Comparison of ENCODE assay signal across 1 cellular context in genomic region chr5:174335682-174336364, GRCh38.
A peak's percentile ranks its signal among the peaks of the same experiment; 100 is the strongest.
TF ChIP-seq lines count a peak whose summit lies in the region.

No MANE protein-coding gene starts in this region.

TF ChIP-seq in HEK293, 187 proteins besides CTCF, POLR2A, EP300 and RAD21 (continued from another document and continues in another):
- TF ChIP-seq ZNF184 (tag by site-specific recombination; IDR thresholded peaks at IDR 0.05) (peak; percentile 82), PRDM6 (tag by site-specific recombination; IDR thresholded peaks at IDR 0.05) (peak; percentile 73), ZNF549 (tag by site-specific recombination; IDR thresholded peaks at IDR 0.05) (no peak), GLIS2 (tag by site-specific recombination; IDR thresholded peaks at IDR 0.05) (no peak), ZNF221 (tag by site-specific recombination; IDR thresholded peaks at IDR 0.05; ENCODE audit: borderline replicate concordance) (no peak), INSM2 (tag by site-specific recombination; IDR thresholded peaks at IDR 0.05) (peak; percentile 97), ZNF354C (tag by site-specific recombination; IDR thresholded peaks at IDR 0.05; ENCODE audit: borderline replicate concordance, low read depth) (no peak), ZBTB17 (tag by site-specific recombination; IDR thresholded peaks at IDR 0.05) (no peak), OSR2 (tag by site-specific recombination; IDR thresholded peaks at IDR 0.05) (peak; percentile 86), KLF7 (tag by site-specific recombination; IDR thresholded peaks at IDR 0.05; ENCODE audit: borderline replicate concordance) (no peak), ZNF26 (tag by site-specific recombination; IDR thresholded peaks at IDR 0.05) (no peak), PRDM4 (tag by site-specific recombination; IDR thresholded peaks at IDR 0.05) (peak; percentile 42; the same call in 1 of the 2 replicates), ZNF211 (tag by site-specific recombination; IDR thresholded peaks at IDR 0.05; ENCODE audit: low read depth) (no peak), SP7 (tag by site-specific recombination; IDR thresholded peaks at IDR 0.05) (peak; percentile 92), TSHZ1 (tag by site-specific recombination; IDR thresholded peaks at IDR 0.05; ENCODE audit: borderline replicate concordance) (peak; percentile 80; the same call in 1 of the 2 replicates), KLF10 (tag by site-specific recombination; IDR thresholded peaks at IDR 0.05) (peak; percentile 52; the same call in 1 of the 2 replicates), ZNF707 (tag by site-specific recombination; IDR thresholded peaks at IDR 0.05) (no peak), ZNF140 (tag by site-specific recombination; IDR thresholded peaks at IDR 0.05) (no peak), ZNF792 (tag by site-specific recombination; IDR thresholded peaks at IDR 0.05) (no peak), AEBP2 (tag by site-specific recombination; IDR thresholded peaks at IDR 0.05; ENCODE audit: borderline replicate concordance) (no peak), ZNF292 (tag by site-specific recombination; IDR thresholded peaks at IDR 0.05; ENCODE audit: borderline replicate concordance, low read depth) (no peak), ZNF175 (tag by site-specific recombination; IDR thresholded peaks at IDR 0.05) (no peak), ZNF391 (tag by site-specific recombination; IDR thresholded peaks at IDR 0.05; ENCODE audit: borderline replicate concordance, low read depth) (no peak; the same call in 1 of the 2 replicates), ZNF10 (tag by site-specific recombination; IDR thresholded peaks at IDR 0.05) (no peak), ZNF677 (tag by site-specific recombination; IDR thresholded peaks at IDR 0.05) (no peak), KLF16 (tag by site-specific recombination; IDR thresholded peaks at IDR 0.05) (no peak), ZXDB (tag by site-specific recombination; IDR thresholded peaks at IDR 0.05) (peak; percentile 85), SETDB1 (IDR thresholded peaks at IDR 0.05; ENCODE audit: insufficient read length, low read length) (no peak), ZNF23 (tag by site-specific recombination; IDR thresholded peaks at IDR 0.05; ENCODE audit: borderline replicate concordance) (no peak), SP3 (tag by site-specific recombination; IDR thresholded peaks at IDR 0.05) (peak; percentile 42; the same call in 1 of the 2 replicates)
- TF ChIP-seq, protein P1, sequence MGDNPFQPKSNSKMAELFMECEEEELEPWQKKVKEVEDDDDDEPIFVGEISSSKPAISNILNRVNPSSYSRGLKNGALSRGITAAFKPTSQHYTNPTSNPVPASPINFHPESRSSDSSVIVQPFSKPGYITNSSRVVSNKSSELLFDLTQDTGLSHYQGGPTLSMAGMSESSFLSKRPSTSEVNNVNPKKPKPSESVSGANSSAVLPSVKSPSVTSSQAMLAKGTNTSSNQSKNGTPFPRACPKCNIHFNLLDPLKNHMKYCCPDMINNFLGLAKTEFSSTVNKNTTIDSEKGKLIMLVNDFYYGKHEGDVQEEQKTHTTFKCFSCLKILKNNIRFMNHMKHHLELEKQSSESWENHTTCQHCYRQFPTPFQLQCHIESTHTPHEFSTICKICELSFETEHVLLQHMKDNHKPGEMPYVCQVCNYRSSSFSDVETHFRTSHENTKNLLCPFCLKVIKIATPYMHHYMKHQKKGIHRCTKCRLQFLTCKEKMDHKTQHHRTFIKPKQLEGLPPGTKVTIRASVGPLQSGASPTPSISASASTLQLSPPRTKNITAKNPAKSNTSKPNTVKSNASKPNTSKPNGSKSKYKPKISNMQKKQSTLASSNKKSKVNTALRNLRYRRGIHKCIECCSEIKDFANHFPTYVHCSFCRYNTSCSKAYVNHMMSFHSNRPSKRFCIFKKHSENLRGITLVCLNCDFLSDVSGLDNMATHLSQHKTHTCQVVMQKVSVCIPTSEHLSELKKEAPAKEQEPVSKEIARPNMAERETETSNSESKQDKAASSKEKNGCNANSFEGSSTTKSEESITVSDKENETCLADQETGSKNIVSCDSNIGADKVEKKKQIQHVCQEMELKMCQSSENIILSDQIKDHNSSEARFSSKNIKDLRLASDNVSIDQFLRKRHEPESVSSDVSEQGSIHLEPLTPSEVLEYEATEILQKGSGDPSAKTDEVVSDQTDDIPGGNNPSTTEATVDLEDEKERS (tag by site-specific recombination; IDR thresholded peaks at IDR 0.05) = no peak
- TF ChIP-seq, protein P2, sequence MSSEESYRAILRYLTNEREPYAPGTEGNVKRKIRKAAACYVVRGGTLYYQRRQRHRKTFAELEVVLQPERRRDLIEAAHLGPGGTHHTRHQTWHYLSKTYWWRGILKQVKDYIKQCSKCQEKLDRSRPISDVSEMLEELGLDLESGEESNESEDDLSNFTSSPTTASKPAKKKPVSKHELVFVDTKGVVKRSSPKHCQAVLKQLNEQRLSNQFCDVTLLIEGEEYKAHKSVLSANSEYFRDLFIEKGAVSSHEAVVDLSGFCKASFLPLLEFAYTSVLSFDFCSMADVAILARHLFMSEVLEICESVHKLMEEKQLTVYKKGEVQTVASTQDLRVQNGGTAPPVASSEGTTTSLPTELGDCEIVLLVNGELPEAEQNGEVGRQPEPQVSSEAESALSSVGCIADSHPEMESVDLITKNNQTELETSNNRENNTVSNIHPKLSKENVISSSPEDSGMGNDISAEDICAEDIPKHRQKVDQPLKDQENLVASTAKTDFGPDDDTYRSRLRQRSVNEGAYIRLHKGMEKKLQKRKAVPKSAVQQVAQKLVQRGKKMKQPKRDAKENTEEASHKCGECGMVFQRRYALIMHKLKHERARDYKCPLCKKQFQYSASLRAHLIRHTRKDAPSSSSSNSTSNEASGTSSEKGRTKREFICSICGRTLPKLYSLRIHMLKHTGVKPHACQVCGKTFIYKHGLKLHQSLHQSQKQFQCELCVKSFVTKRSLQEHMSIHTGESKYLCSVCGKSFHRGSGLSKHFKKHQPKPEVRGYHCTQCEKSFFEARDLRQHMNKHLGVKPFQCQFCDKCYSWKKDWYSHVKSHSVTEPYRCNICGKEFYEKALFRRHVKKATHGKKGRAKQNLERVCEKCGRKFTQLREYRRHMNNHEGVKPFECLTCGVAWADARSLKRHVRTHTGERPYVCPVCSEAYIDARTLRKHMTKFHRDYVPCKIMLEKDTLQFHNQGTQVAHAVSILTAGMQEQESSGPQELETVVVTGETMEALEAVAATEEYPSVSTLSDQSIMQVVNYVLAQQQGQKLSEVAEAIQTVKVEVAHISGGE (tag by site-specific recombination; conservative IDR thresholded peaks at IDR 0.05; ENCODE audit: low read depth) = no peak
